9 cellular contexts compared by ENCODE assay signal in the genomic region with DNA sequence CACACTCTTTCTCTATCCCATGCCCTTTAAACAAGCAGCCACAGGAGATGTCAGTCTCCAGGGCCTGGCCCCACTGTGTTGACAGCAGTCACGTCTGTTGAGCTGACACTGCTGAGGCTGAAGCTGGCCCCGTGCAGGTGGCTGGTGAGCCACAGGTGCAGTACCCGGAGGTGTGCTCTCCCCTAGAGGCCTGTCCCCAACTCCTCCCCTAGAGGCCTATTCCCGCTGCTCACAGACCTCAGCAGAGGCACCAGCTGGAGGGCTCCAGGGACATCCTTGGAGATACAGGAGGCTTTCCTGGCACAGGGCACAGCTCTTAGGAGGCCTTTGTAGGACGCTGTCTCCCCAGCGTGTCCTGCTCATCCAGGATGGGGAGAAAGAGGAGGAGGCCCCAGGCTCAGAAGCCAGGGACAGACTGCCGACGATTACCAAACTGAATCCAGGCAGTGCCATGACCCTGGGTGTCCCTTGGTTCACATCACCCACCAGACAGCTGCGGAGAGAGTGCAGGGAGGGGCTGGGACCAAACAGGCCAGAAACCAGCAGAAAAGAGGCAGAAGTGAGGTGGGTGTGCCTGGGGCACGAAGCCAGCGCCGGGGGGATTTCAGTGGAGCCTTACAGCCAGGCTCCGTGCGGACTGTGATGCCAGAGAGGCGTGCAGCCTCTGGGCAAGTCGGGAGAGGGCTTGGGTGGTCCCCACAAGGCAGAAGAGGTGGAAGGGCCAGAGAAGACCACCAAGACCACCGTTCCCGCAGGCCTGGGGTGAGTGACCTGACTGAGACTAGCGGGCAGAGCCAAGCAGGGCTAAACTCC. TPM values are rescaled to one million over a fixed set of nuclear protein-coding genes. Genes with fewer than 3 reads are reported as not detected.
DNase-seq lines count a peak whose midpoint lies in the region; ATAC-seq and TF ChIP-seq lines count a peak whose summit lies in the region.
"Had no signal": no experiment of that assay in that cellular context is flagged by ENCODE, and none has a peak within 500 bp of the region (broad histone marks: within the 10 kb centered on the region; RNA-seq: fewer than 3 reads in every experiment).

No MANE protein-coding gene starts in this region.

- H3K36me3 ChIP-seq in DOHH2 (ENCODE audit: control insufficient read depth, low read length) (no peaks in the 10 kb centered on the region), endodermal cell (ENCODE audit: control insufficient read depth, insufficient read depth, low read length) (no peaks in the 10 kb centered on the region), skeletal muscle satellite cell (ENCODE audit: insufficient read depth, low read length) (no peaks in the 10 kb centered on the region)

- H3K36me3 Mint-ChIP-seq in endodermal cell (ENCODE audit: low read depth) = no peaks in the 10 kb centered on the region
- no peaks in the 10 kb centered on the region for H3K36me3 Mint-ChIP-seq in CD4-positive, alpha-beta T cell (ENCODE audit: low read depth)

- H3K9ac ChIP-seq in endodermal cell (ENCODE audit: extremely low read depth, low read length, poor library complexity, severe bottlenecking) (no peak overlapping the region), skeletal muscle satellite cell (ENCODE audit: low read depth, low read length) (no peak overlapping the region)

- H3K27me3 ChIP-seq in DOHH2 (ENCODE audit: control insufficient read depth, low read length) = peaks cover 7% of the 10 kb centered on the region; the same call in 1 of the 2 replicates
- no peaks in the 10 kb centered on the region for H3K27me3 ChIP-seq in endodermal cell (ENCODE audit: control insufficient read depth, insufficient read depth, low read length, poor library complexity, severe bottlenecking)
- peaks cover 12% of the 10 kb centered on the region for H3K27me3 ChIP-seq in skeletal muscle satellite cell (ENCODE audit: control insufficient read depth, insufficient read depth, low read length)
- no peaks in the 10 kb centered on the region for H3K27me3 ChIP-seq in CD4-positive, alpha-beta T cell (ENCODE audit: control insufficient read depth, insufficient read depth, low read length)

- POLR2A ChIA-PET in CD4-positive, alpha-beta T cell (lab: Charles Lee) = no interaction called here

- no peaks in the 10 kb centered on the region for H4K20me1 ChIP-seq in DOHH2 (ENCODE audit: control insufficient read depth, insufficient read depth, low read depth, low read length)

- no peaks in the 10 kb centered on the region for H3K9me3 Mint-ChIP-seq in endodermal cell
- H3K9me3 Mint-ChIP-seq in CD4-positive, alpha-beta T cell = no peaks in the 10 kb centered on the region

- CTCF ChIA-PET in CD4-positive, alpha-beta T cell (lab: Charles Lee) = no interaction called here

- no peaks in the 10 kb centered on the region for H3K27me3 Mint-ChIP-seq in endodermal cell (ENCODE audit: insufficient read depth)
- H3K27me3 Mint-ChIP-seq in CD4-positive, alpha-beta T cell = no peaks in the 10 kb centered on the region

- peaks cover 8% of the 10 kb centered on the region for H3F3A ChIP-seq in DOHH2 (ENCODE audit: control insufficient read depth, insufficient read depth)

- 88 to 92% methylated on average over 15 to 19 of the region's 19 CpGs for WGBS in endodermal cell (ENCODE audit: insufficient coverage in 1 of 2, insufficient read length in 1 of 2), 2 experiments

- H3K27ac Mint-ChIP-seq in endodermal cell = no peak overlapping the region
- no peak overlapping the region for H3K27ac Mint-ChIP-seq in CD4-positive, alpha-beta T cell

- no peak overlapping the region for H3K4me3 Mint-ChIP-seq in endodermal cell
- no peak overlapping the region for H3K4me3 Mint-ChIP-seq in CD4-positive, alpha-beta T cell

- no peaks in the 10 kb centered on the region for H3K79me2 ChIP-seq in DOHH2 (ENCODE audit: control insufficient read depth, low read length)

- H3K4me2 ChIP-seq in DOHH2 (ENCODE audit: low read length) (peak overlapping the region; percentile 76), skeletal muscle satellite cell (ENCODE audit: low read length) (peak overlapping the region; percentile 60)

- peaks cover 45% of the 10 kb centered on the region for H3K4me1 ChIP-seq in DOHH2 (ENCODE audit: control insufficient read depth, low read length)
- peaks cover 9% of the 10 kb centered on the region for H3K4me1 ChIP-seq in endodermal cell (ENCODE audit: control insufficient read depth, insufficient read depth, low read length)
- peaks cover 18% of the 10 kb centered on the region for H3K4me1 ChIP-seq in skeletal muscle satellite cell (ENCODE audit: control insufficient read depth, insufficient read depth, low read length)

- intact Hi-C loops in CD4-positive, alpha-beta T cell (cut with DNase I, micrococcal nuclease) = loop anchor here in 1 of 2 experiments (5.0 kb wide), 1 partner anchor 44 kb away; no protein-coding TSS in a partner anchor

- no peak for TF ChIP-seq CTCF in DOHH2 (IDR thresholded peaks at IDR 0.05; ENCODE audit: low read depth, low read length, poor library complexity, severe bottlenecking)
- TF ChIP-seq CTCF in endodermal cell (conservative IDR thresholded peaks at IDR 0.05) = peak; percentile 15
- TF ChIP-seq CTCF in CD4-positive, alpha-beta T cell (IDR thresholded peaks at IDR 0.05) = no peak

- H3K4me1 Mint-ChIP-seq in endodermal cell = peaks cover 37% of the 10 kb centered on the region
- peaks cover 8% of the 10 kb centered on the region for H3K4me1 Mint-ChIP-seq in CD4-positive, alpha-beta T cell (ENCODE audit: low read depth)

- H3K4me3 ChIP-seq in DOHH2 (ENCODE audit: low read length) (peak overlapping the region; percentile 63), endodermal cell (ENCODE audit: low read length) (no peak overlapping the region), skeletal muscle satellite cell (ENCODE audit: low read length) (no peak overlapping the region)

- H3K27ac ChIP-seq in DOHH2 (ENCODE audit: low read depth, low read length) = peak overlapping the region; percentile 66
- no peak overlapping the region for H3K27ac ChIP-seq in endodermal cell (ENCODE audit: low read depth, low read length)
- no peak overlapping the region for H3K27ac ChIP-seq in CD4-positive, alpha-beta T cell (ENCODE audit: low read depth, low read length)

- DNase-seq in NCI-H510A (lab: John Stamatoyannopoulos, UW) = peak; percentile 76
- DNase-seq in endodermal cell = peak; percentile 74
- no peak for DNase-seq in NOMO-1 treated with DMSO at 0.1 percent for 48 hours (lab: John Stamatoyannopoulos, UW; ENCODE audit: unreplicated experiment)
- no peak for DNase-seq in GM19240 (ENCODE audit: insufficient read length, low spot score)
- DNase-seq in CD4-positive, alpha-beta T cell = no peak
- DNase-seq: COR-L47 had no signal

- H3K9me2 ChIP-seq in DOHH2 (replicated peaks; ENCODE audit: control insufficient read depth, low read length) = no peaks in the 10 kb centered on the region

- H3K9me3 ChIP-seq in DOHH2 (ENCODE audit: control insufficient read depth, insufficient read depth, low read length) (no peaks in the 10 kb centered on the region), endodermal cell (ENCODE audit: control insufficient read depth, low read length) (no peaks in the 10 kb centered on the region), skeletal muscle satellite cell (replicated peaks; ENCODE audit: low read length) (no peaks in the 10 kb centered on the region)
- H3K9me3 ChIP-seq in CD4-positive, alpha-beta T cell (ENCODE audit: control insufficient read depth, low read length) = no peaks in the 10 kb centered on the region

- ATAC-seq in HG03457 (IDR thresholded peaks at IDR 0.05; ENCODE audit: unreplicated experiment) = no peak
- no peak for ATAC-seq in CD4-positive, alpha-beta T cell (ENCODE audit: poor library complexity)

RNA-seq across cellular contexts. Expression of gene TTYH3, which starts 18.5 kb away (rescaled TPM):
- total RNA-seq in endodermal cell = 100 to 1,000 TPM; 145 to 152 TPM
- polyA plus RNA-seq in endodermal cell (2013, experiment 1 of 2) = 164 TPM
- polyA plus RNA-seq in endodermal cell (2013, experiment 2 of 2) = 151 TPM
- total RNA-seq in skeletal muscle satellite cell (2012; rRNA removed) = 26.9 TPM in 2 replicates
- total RNA-seq in CD4-positive, alpha-beta T cell = 1 to 10 TPM; 7.9 to 9.3 TPM

RNA-seq across cellular contexts. Expression of gene IQCE, which starts 54.5 kb away (rescaled TPM):
- total RNA-seq in endodermal cell = 10 to 100 TPM; 15.4 to 20.8 TPM
- 15.7 TPM for polyA plus RNA-seq in endodermal cell (2013, experiment 1 of 2)
- polyA plus RNA-seq in endodermal cell (2013, experiment 2 of 2) = 13.5 TPM
- total RNA-seq in skeletal muscle satellite cell (2012; rRNA removed) = 6.8 and 9.6 TPM in 2 replicates
- total RNA-seq in CD4-positive, alpha-beta T cell = 1 to 10 TPM; 4.3 to 5.6 TPM

RNA-seq across cellular contexts. Expression of gene BRAT1, which starts 58.0 kb away (rescaled TPM):
- 10 to 100 TPM; 42.1 to 42.7 TPM for total RNA-seq in endodermal cell
- polyA plus RNA-seq in endodermal cell (2013, experiment 1 of 2) = 46.3 TPM
- 42.2 TPM for polyA plus RNA-seq in endodermal cell (2013, experiment 2 of 2)
- total RNA-seq in skeletal muscle satellite cell (2012; rRNA removed) = 25.3 and 31.0 TPM in 2 replicates
- total RNA-seq in CD4-positive, alpha-beta T cell = 10 to 100 TPM; 24.1 to 24.5 TPM

Comparison
In these comparisons a context has a peak if more than half of its experiments do, and no peak if none do; other contexts are left out.
1. DNase-seq: peak in NCI-H510A (single experiment) and endodermal cell (single experiment); none in NOMO-1 treated with DMSO at 0.1 percent for 48 hours (single experiment), GM19240 (single experiment) and CD4-positive, alpha-beta T cell (0 of 10).
2. RNA of gene TTYH3, which starts 18.5 kb away (total RNA-seq): 145 to 152 TPM in endodermal cell; 7.9 to 9.3 TPM in CD4-positive, alpha-beta T cell; every median in the first group is over 10 times any median in the second.